Comparison of ENCODE assay signal across 10 cellular contexts in genomic region chr12:80083892-80084614, GRCh38. TPM values are rescaled to one million over a fixed set of nuclear protein-coding genes. Genes with fewer than 3 reads are reported as not detected.
DNase-seq lines count a peak whose midpoint lies in the region; ATAC-seq and TF ChIP-seq lines count a peak whose summit lies in the region.
"Not testable (repeated sequence)": the region's sequence is repeated elsewhere in the genome, so short reads cannot be mapped to it uniquely, and the experiment has no call there.
"Had no signal": no experiment of that assay in that cellular context is flagged by ENCODE, and none has a peak within 500 bp of the region (broad histone marks: within the 10 kb centered on the region; RNA-seq: fewer than 3 reads in every experiment).

No MANE protein-coding gene starts in this region.

- H2AFZ ChIP-seq in MM.1S (ENCODE audit: low read length) = peak overlapping the region; percentile 88

- not testable (repeated sequence) for H3K9me2 ChIP-seq in MM.1S (replicated peaks; ENCODE audit: insufficient read depth, low read length)

- peaks cover 12% of the 10 kb centered on the region for H3K4me1 Mint-ChIP-seq in activated T-cell treated with anti-CD3 and anti-CD28 coated beads, Interleukin-2, amount 50 U/mL, for 72 hours (ENCODE audit: low read depth)
- peaks cover 12% of the 10 kb centered on the region for H3K4me1 Mint-ChIP-seq in endodermal cell
- H3K4me1 Mint-ChIP-seq in stimulated activated naive CD8-positive, alpha-beta T cell treated with anti-CD3 and anti-CD28 coated beads, Interleukin-15, amount 100 ng/mL, for 72 hours = peaks cover 16% of the 10 kb centered on the region

- H3K9me3 ChIP-seq in MM.1S (replicated peaks; ENCODE audit: insufficient read depth, low read length); endodermal cell (ENCODE audit: control insufficient read depth, low read length): not testable (repeated sequence)

- peaks cover 15 to 17% of the 10 kb centered on the region in 2 donors for H3K9me3 Mint-ChIP-seq in activated T-cell treated with anti-CD3 and anti-CD28 coated beads, Interleukin-2, amount 50 U/mL, for 72 hours
- H3K9me3 Mint-ChIP-seq in endodermal cell = peaks cover 30% of the 10 kb centered on the region
- peaks cover 28 to 38% of the 10 kb centered on the region in 2 donors for H3K9me3 Mint-ChIP-seq in stimulated activated naive CD8-positive, alpha-beta T cell treated with anti-CD3 and anti-CD28 coated beads, Interleukin-15, amount 100 ng/mL, for 72 hours

- H3K36me3 Mint-ChIP-seq in activated T-cell treated with anti-CD3 and anti-CD28 coated beads, Interleukin-2, amount 50 U/mL, for 72 hours (ENCODE audit: insufficient read depth in 2 of 2) = peaks cover 14 to 18% of the 10 kb centered on the region in 2 donors
- not testable (repeated sequence) for H3K36me3 Mint-ChIP-seq in endodermal cell (ENCODE audit: low read depth)

- peak overlapping the region; percentile 20 for H3K27ac Mint-ChIP-seq in activated T-cell treated with anti-CD3 and anti-CD28 coated beads, Interleukin-2, amount 50 U/mL, for 72 hours
- H3K27ac Mint-ChIP-seq in endodermal cell = peak overlapping the region; percentile 44
- peak overlapping the region; percentile 50 to 84 for H3K27ac Mint-ChIP-seq in stimulated activated naive CD8-positive, alpha-beta T cell treated with anti-CD3 and anti-CD28 coated beads, Interleukin-15, amount 100 ng/mL, for 72 hours

- H3K4me3 ChIP-seq in MM.1S (ENCODE audit: low read length) = peak overlapping the region; percentile 38
- not testable (repeated sequence) for H3K4me3 ChIP-seq in endodermal cell (ENCODE audit: low read length)

- 58 to 62% methylated on average over 5 to 9 of the region's 9 CpGs for WGBS in endodermal cell (ENCODE audit: insufficient coverage in 1 of 2, insufficient read length in 1 of 2), 2 experiments

- H3K27me3 Mint-ChIP-seq in activated T-cell treated with anti-CD3 and anti-CD28 coated beads, Interleukin-2, amount 50 U/mL, for 72 hours (ENCODE audit: low read depth); endodermal cell (ENCODE audit: insufficient read depth); stimulated activated naive CD8-positive, alpha-beta T cell treated with anti-CD3 and anti-CD28 coated beads, Interleukin-15, amount 100 ng/mL, for 72 hours: not testable (repeated sequence)

- TF ChIP-seq CTCF in MM.1S (IDR thresholded peaks at IDR 0.05; ENCODE audit: low read length); endodermal cell (conservative IDR thresholded peaks at IDR 0.05): not testable (repeated sequence)

- not testable (repeated sequence) for H3K4me1 ChIP-seq in MM.1S (ENCODE audit: low read length); endodermal cell (ENCODE audit: control insufficient read depth, insufficient read depth, low read length)

- DNase-seq in MM.1S (peak; percentile 88), endodermal cell (peak; percentile 80)
- DNase-seq in activated CD4-positive, CD25-positive, alpha-beta regulatory T cell treated with anti-CD3 and anti-CD28 coated beads, Interleukin-2, amount 50 U/mL, for 72 hours = peak; percentile 34
- peak; percentile 52 to 56 for DNase-seq in activated T-cell treated with anti-CD3 and anti-CD28 coated beads, Interleukin-2, amount 50 U/mL, for 72 hours
- DNase-seq in stimulated activated CD4-positive, alpha-beta T cell treated with anti-CD3 and anti-CD28 coated beads, Interleukin-1b, Interleukin-23, amount 100 ng/mL, for 48 hours = peak; percentile 29
- peak; percentile 46 to 48 for DNase-seq in stimulated activated naive CD8-positive, alpha-beta T cell treated with anti-CD3 and anti-CD28 coated beads, Interleukin-15, amount 100 ng/mL, for 72 hours

- not testable (repeated sequence) for H3F3A ChIP-seq in MM.1S (ENCODE audit: insufficient read depth, low read length)

- H3K27me3 ChIP-seq in MM.1S (replicated peaks; ENCODE audit: insufficient read depth, low read length); endodermal cell (ENCODE audit: control insufficient read depth, insufficient read depth, low read length, poor library complexity, severe bottlenecking): not testable (repeated sequence)

- not testable (repeated sequence) for H3K36me3 ChIP-seq in MM.1S (replicated peaks; ENCODE audit: insufficient read depth, low read length); endodermal cell (ENCODE audit: control insufficient read depth, insufficient read depth, low read length)

- H3K27ac ChIP-seq in MM.1S (ENCODE audit: low read length); endodermal cell (ENCODE audit: low read depth, low read length): not testable (repeated sequence)

- peak overlapping the region; percentile 17; the same call in 1 of the 2 replicates for H3K9ac ChIP-seq in MM.1S (ENCODE audit: low read length)
- not testable (repeated sequence) for H3K9ac ChIP-seq in endodermal cell (ENCODE audit: extremely low read depth, low read length, poor library complexity, severe bottlenecking)

- H3K4me2 ChIP-seq in MM.1S (ENCODE audit: low read depth, low read length) = peak overlapping the region; percentile 49; the same call in 1 of the 2 replicates

- H4K20me1 ChIP-seq in MM.1S (ENCODE audit: insufficient read depth, low read length) = not testable (repeated sequence)

- not testable (repeated sequence) for H3K79me2 ChIP-seq in MM.1S (ENCODE audit: low read length)

- peak overlapping the region; percentile 31 to 38 for H3K4me3 Mint-ChIP-seq in activated T-cell treated with anti-CD3 and anti-CD28 coated beads, Interleukin-2, amount 50 U/mL, for 72 hours
- H3K4me3 Mint-ChIP-seq in endodermal cell = peak overlapping the region; percentile 21
- H3K4me3 Mint-ChIP-seq in stimulated activated naive CD8-positive, alpha-beta T cell treated with anti-CD3 and anti-CD28 coated beads, Interleukin-15, amount 100 ng/mL, for 72 hours = peak overlapping the region in 1 of 2 donors; percentile 46

- ATAC-seq in GM18909 (IDR thresholded peaks at IDR 0.05; ENCODE audit: poor library complexity, unreplicated experiment) = peak; percentile 71
- peak; percentile 76 for ATAC-seq in HG02678 (IDR thresholded peaks at IDR 0.05; ENCODE audit: unreplicated experiment)
- ATAC-seq in activated T-cell treated with anti-CD3 and anti-CD28 coated beads, Interleukin-2, amount 50 U/mL, for 72 hours (replicated peaks in 1 of 2) = peak; percentile 83 to 89
- ATAC-seq in stimulated activated naive CD8-positive, alpha-beta T cell treated with anti-CD3 and anti-CD28 coated beads, Interleukin-15, amount 100 ng/mL, for 72 hours = peak; percentile 96

RNA-seq across cellular contexts. Expression of gene OTOGL, which starts 15.3 kb away (rescaled TPM):
- total RNA-seq in activated T-cell treated with anti-CD3 and anti-CD28 coated beads, Interleukin-2, amount 50 U/mL, for 72 hours = not detected
- 10 to 100 TPM in 1 of 2 donors, 1 to 10 TPM in 1; 2.4 to 11.4 TPM for total RNA-seq in endodermal cell
- 1.00 TPM for polyA plus RNA-seq in endodermal cell (2013, experiment 1 of 2)
- polyA plus RNA-seq in endodermal cell (2013, experiment 2 of 2) = 1.4 TPM
- total RNA-seq: foreskin keratinocyte; T-helper 2 cell treated with Interferon-gamma antibody and Interleukin-4, amounts not matched to agents 100 ng/mL and 5 ng/mL, for 36 hours had no signal
- polyA plus RNA-seq: foreskin keratinocyte had no signal

Comparison
In these comparisons a context has a peak if more than half of its experiments do, and no peak if none do; other contexts are left out.
1. DNase-seq: peak in every context shown above with its lines; median percentile 88 in MM.1S; 80 in endodermal cell; 54 in activated T-cell treated with anti-CD3 and anti-CD28 coated beads, Interleukin-2, amount 50 U/mL, for 72 hours; 47 in stimulated activated naive CD8-positive, alpha-beta T cell treated with anti-CD3 and anti-CD28 coated beads, Interleukin-15, amount 100 ng/mL, for 72 hours; 34 in activated CD4-positive, CD25-positive, alpha-beta regulatory T cell treated with anti-CD3 and anti-CD28 coated beads, Interleukin-2, amount 50 U/mL, for 72 hours; 29 in stimulated activated CD4-positive, alpha-beta T cell treated with anti-CD3 and anti-CD28 coated beads, Interleukin-1b, Interleukin-23, amount 100 ng/mL, for 48 hours.